In genomic region chrX:119410027-119410819, GRCh38 we compare ENCODE assay signal across 8 cellular contexts. TPM values are rescaled to one million over a fixed set of nuclear protein-coding genes. Genes with fewer than 3 reads are reported as not detected.
DNase-seq lines count a peak whose midpoint lies in the region; ATAC-seq, FAIRE-seq and TF ChIP-seq lines count a peak whose summit lies in the region.

No MANE protein-coding gene starts in this region.

- peaks cover 51% of the 10 kb centered on the region for H3K4me1 ChIP-seq in A549

- no peak overlapping the region for H3K27ac Mint-ChIP-seq in T-helper 2 cell treated with Interferon-gamma antibody and Interleukin-4, amounts not matched to agents 5 μg/mL and 100 μg/mL, for 36 hours

- peak overlapping the region; percentile 94 to 96 for H3K27ac ChIP-seq in A549

- TF ChIP-seq EP300 in A549 (IDR thresholded peaks at IDR 0.05), result no peak

- no peaks in the 10 kb centered on the region for H3K4me1 Mint-ChIP-seq in T-helper 2 cell treated with Interferon-gamma antibody and Interleukin-4, amounts not matched to agents 5 μg/mL and 100 μg/mL, for 36 hours (ENCODE audit: low read depth)

- FAIRE-seq in A549 (lab: Jason Lieb, UNC), result peak; percentile 97

- intact Hi-C loops in lower leg skin (cut with DNase I; ENCODE audit: low total_unique reads), result no loop called here

- H3K4me3 ChIP-seq in A549, result no peak overlapping the region
- no peak overlapping the region for H3K4me3 ChIP-seq in lower leg skin (ENCODE audit: low read depth, poor library complexity, severe bottlenecking)

- TF ChIP-seq CTCF in A549 (IDR thresholded peaks at IDR 0.05), result no peak
- no peak for TF ChIP-seq CTCF in lower leg skin (IDR thresholded peaks at IDR 0.05)

- no peaks in the 10 kb centered on the region for H3K9me3 ChIP-seq in A549

- DNase-seq in A549 (ENCODE audit: low read depth in 1 of 2, low spot score in 1 of 2), result peak; percentile 46 to 90
- peak; percentile 78 for DNase-seq in HK-2 (ENCODE audit: unreplicated experiment)
- peak; percentile 92 for DNase-seq in astrocyte of the hippocampus (ENCODE audit: low read depth, low spot score)
- peak; percentile 32 to 88 for DNase-seq in lower leg skin (ENCODE audit: low spot score in 2 of 2)
- DNase-seq in effector CD4-positive, alpha-beta T cell, result no peak
- no peak for DNase-seq in T-helper 2 cell treated with Interferon-gamma antibody and Interleukin-4, amounts not matched to agents 5 μg/mL and 100 μg/mL, for 36 hours (ENCODE audit: low spot score)

- peak overlapping the region; percentile 69 for H3K4me2 ChIP-seq in A549

- ATAC-seq in A549 (peak; percentile 92 to 97), GM18858 (IDR thresholded peaks at IDR 0.05; ENCODE audit: unreplicated experiment) (no peak), GM18870 (IDR thresholded peaks at IDR 0.05; ENCODE audit: unreplicated experiment) (no peak)

- no peaks in the 10 kb centered on the region for H3K9me3 Mint-ChIP-seq in T-helper 2 cell treated with Interferon-gamma antibody and Interleukin-4, amounts not matched to agents 5 μg/mL and 100 μg/mL, for 36 hours

- no peaks in the 10 kb centered on the region for H3K27me3 Mint-ChIP-seq in T-helper 2 cell treated with Interferon-gamma antibody and Interleukin-4, amounts not matched to agents 5 μg/mL and 100 μg/mL, for 36 hours (ENCODE audit: low read depth)

- no peak for TF ChIP-seq POLR2A in A549 (IDR thresholded peaks at IDR 0.05; ENCODE audit: low read length)
- no peak for TF ChIP-seq POLR2A in lower leg skin (IDR thresholded peaks at IDR 0.05)

- TF ChIP-seq RAD21 in A549 (conservative IDR thresholded peaks at IDR 0.05 in 1 of 2, IDR thresholded peaks at IDR 0.05 in 1 of 2), result no peak; a peak in 1 of 5 replicates

- CTCF ChIA-PET in A549 (lab: Yijun Ruan, JAX), result interaction anchor here (0.9 to 1.6 kb wide), 3 partner anchors 10 to 78 kb away, joined by 3 to 4 read pairs (median 4); no protein-coding TSS in a partner anchor

- no peak overlapping the region for H3K4me3 Mint-ChIP-seq in T-helper 2 cell treated with Interferon-gamma antibody and Interleukin-4, amounts not matched to agents 5 μg/mL and 100 μg/mL, for 36 hours

- peaks cover 4% of the 10 kb centered on the region for H3K36me3 Mint-ChIP-seq in T-helper 2 cell treated with Interferon-gamma antibody and Interleukin-4, amounts not matched to agents 5 μg/mL and 100 μg/mL, for 36 hours (ENCODE audit: low read depth)

- POLR2A ChIA-PET in A549 (lab: Yijun Ruan, JAX), result interaction anchor here (1.1 to 2.4 kb wide), 3 partner anchors 11 to 173 kb away, joined by 4 to 10 read pairs (median 6); partner anchors contain the start of genes SLC25A43 and SLC25A5

- 10% methylated on average over 14 of the region's 15 CpGs for WGBS in A549 (ENCODE audit: missing lambda C conversion rate)
- WGBS in lower leg skin, 2 donors, result 56 to 57% methylated on average over 15 of the region's 15 CpGs

TF ChIP-seq in A549, 52 proteins besides CTCF, POLR2A, EP300 and RAD21:
- TF ChIP-seq CHD2 (IDR thresholded peaks at IDR 0.05; ENCODE audit: low read length, partially characterized antibody) (no peak), HES2 (IDR thresholded peaks at IDR 0.05) (no peak), TP53 (CRISPR knock-in tag; IDR thresholded peaks at IDR 0.05) (no peak), RNF2 (IDR thresholded peaks at IDR 0.05; ENCODE audit: borderline replicate concordance, low read depth) (no peak), SMC3 (IDR thresholded peaks at IDR 0.05) (peak; percentile 22; the same call in 1 of the 3 replicates), FOSL2 (IDR thresholded peaks at IDR 0.05) (no peak), FOSL2 (CRISPR knock-in tag; IDR thresholded peaks at IDR 0.05) (peak; percentile 77), MAX (IDR thresholded peaks at IDR 0.05) (peak; percentile 58), JUNB (IDR thresholded peaks at IDR 0.05) (peak; percentile 15; the same call in 1 of the 2 replicates), JUN (IDR thresholded peaks at IDR 0.05) (peak; percentile 19 to 48; a peak in 1 of 5 replicates), POLR2AphosphoS2 (conservative IDR thresholded peaks at IDR 0.05; ENCODE audit: low read length) (no peak), NR3C1 (IDR thresholded peaks at IDR 0.05) (no peak)

RNA-seq across cellular contexts. Expression of gene SLC25A43, which starts 11.1 kb away (rescaled TPM):
- 31.2 and 41.9 TPM in 2 replicates for polyA plus RNA-seq in A549 (2011; rRNA removed)
- 28.2 and 39.1 TPM in 2 replicates for polyA plus RNA-seq in A549 (2012; cell fraction: cytosol; rRNA removed)
- polyA plus RNA-seq in A549 (2012; cell fraction: nucleus; rRNA removed), result 11.1 and 16.4 TPM in 2 replicates
- polyA plus RNA-seq in A549 (2017; fragmentation: RNase III; extraction: RNeasy Plus Mini Kit Qiagen cat#74134 plus additional on column Dnase treatment), result 25.0 to 27.4 TPM (median 26.5 TPM) in 3 replicates
- polyA minus RNA-seq in A549 (2011; rRNA and poly(A)+ RNA removed), result 13.4 and 16.7 TPM in 2 replicates
- total RNA-seq in lower leg skin, result 10 to 100 TPM; 28.1 to 44.5 (median 35.9) TPM

RNA-seq across cellular contexts. Expression of gene SLC25A5, which starts 58.0 kb away (rescaled TPM):
- 739 and 750 TPM in 2 replicates for polyA plus RNA-seq in A549 (2011; rRNA removed)
- 992 and 1,002 TPM in 2 replicates for polyA plus RNA-seq in A549 (2012; cell fraction: cytosol; rRNA removed)
- polyA plus RNA-seq in A549 (2012; cell fraction: nucleus; rRNA removed), result 1,027 and 1,105 TPM in 2 replicates
- polyA plus RNA-seq in A549 (2017; fragmentation: RNase III; extraction: RNeasy Plus Mini Kit Qiagen cat#74134 plus additional on column Dnase treatment), result 604 to 638 TPM (median 625 TPM) in 3 replicates
- polyA minus RNA-seq in A549 (2011; rRNA and poly(A)+ RNA removed), result 805 and 878 TPM in 2 replicates
- 100 to 1,000 TPM; 226 to 449 (median 361) TPM for total RNA-seq in lower leg skin

Comparison
In these comparisons a context has a peak if more than half of its experiments do, and no peak if none do; other contexts are left out.
1. ATAC-seq: peak in A549 (2 of 2); none in GM18858 (single experiment) and GM18870 (single experiment).
2. DNase-seq: peak in A549 (2 of 2), HK-2 (single experiment), astrocyte of the hippocampus (single experiment) and lower leg skin (2 of 2); none in effector CD4-positive, alpha-beta T cell (single experiment) and T-helper 2 cell treated with Interferon-gamma antibody and Interleukin-4, amounts not matched to agents 5 μg/mL and 100 μg/mL, for 36 hours (single experiment).